ENCODE assay signal across 30 cellular contexts in genomic region chr5:170641589-170642031, GRCh38.
"Had no signal": no experiment of that assay in that cellular context is flagged by ENCODE, and none has a peak within 500 bp of the region (broad histone marks: within the 10 kb centered on the region; RNA-seq: fewer than 3 reads in every experiment).

No MANE protein-coding gene starts in this region.

- H3K4me2 ChIP-seq: smooth muscle cell had no signal

- ATAC-seq: foreskin keratinocyte; heart right ventricle; left lobe of liver; naive thymus-derived CD4-positive, alpha-beta T cell; right lobe of liver; stimulated activated effector memory CD8-positive, alpha-beta T cell treated with anti-CD3 and anti-CD28 coated beads, Interleukin-12 subunit alpha, Interleukin-12 subunit beta, amount 100 ng/mL, for 72 hours; stimulated activated naive CD8-positive, alpha-beta T cell treated with anti-CD3 and anti-CD28 coated beads, Interleukin-15, Interleukin-2, amounts not matched to agents 100 U/mL and 50 U/mL, for 24 hours had no signal

- H3K9me3 Mint-ChIP-seq: dendritic cell treated with granulocyte-macrophage colony-stimulating factor and Interleukin-4, amounts not matched to agents 40 ng/mL and 50 ng/mL, for 4 days; naive thymus-derived CD4-positive, alpha-beta T cell; nephron progenitor cell; stimulated activated effector memory CD8-positive, alpha-beta T cell treated with anti-CD3 and anti-CD28 coated beads, Interleukin-12 subunit alpha, Interleukin-12 subunit beta, amount 100 ng/mL, for 72 hours; type B pancreatic cell had no signal

- DNase-seq: caudate nucleus; cerebellar nuclear complex; effector CD8-positive, alpha-beta T cell; foreskin keratinocyte; glutamatergic neuron; heart right ventricle; hypothalamus; immature natural killer cell; islet precursor cell; mesenchymal stem cell; midbrain; naive thymus-derived CD4-positive, alpha-beta T cell; nephron progenitor cell; right lobe of liver; stimulated activated CD4-positive, alpha-beta T cell treated with anti-CD3 and anti-CD28 coated beads, Interleukin-2, amount 100 ng/mL, for 24 hours; stimulated activated CD4-positive, alpha-beta T cell treated with anti-CD3 and anti-CD28 coated beads, Interleukin-4, amount 100 ng/mL, for 24 hours; stimulated activated naive CD8-positive, alpha-beta T cell treated with anti-CD3 and anti-CD28 coated beads, Interleukin-15, Interleukin-2, amounts not matched to agents 100 U/mL and 50 U/mL, for 24 hours; substantia nigra; testis had no signal

- H3K36me3 ChIP-seq: esophagus muscularis mucosa, heart right ventricle, right lobe of liver, tibial artery had no signal

- H3K4me3 Mint-ChIP-seq: dendritic cell treated with granulocyte-macrophage colony-stimulating factor and Interleukin-4, amounts not matched to agents 40 ng/mL and 50 ng/mL, for 4 days; immature natural killer cell; naive thymus-derived CD4-positive, alpha-beta T cell; nephron progenitor cell; stimulated activated effector memory CD8-positive, alpha-beta T cell treated with anti-CD3 and anti-CD28 coated beads, Interleukin-12 subunit alpha, Interleukin-12 subunit beta, amount 100 ng/mL, for 72 hours; type B pancreatic cell had no signal

- H3K9ac ChIP-seq: parathyroid adenoma had no signal

- H3K79me2 ChIP-seq: parathyroid adenoma had no signal

- H3K4me1 ChIP-seq: foreskin keratinocyte, right lobe of liver, testis, tibial artery had no signal

- H2AFZ ChIP-seq: parathyroid adenoma had no signal

- H3K27me3 ChIP-seq: right lobe of liver, testis had no signal

- H3K27ac Mint-ChIP-seq: dendritic cell treated with granulocyte-macrophage colony-stimulating factor and Interleukin-4, amounts not matched to agents 40 ng/mL and 50 ng/mL, for 4 days; immature natural killer cell; naive thymus-derived CD4-positive, alpha-beta T cell; nephron progenitor cell; progenitor cell of endocrine pancreas; stimulated activated effector memory CD8-positive, alpha-beta T cell treated with anti-CD3 and anti-CD28 coated beads, Interleukin-12 subunit alpha, Interleukin-12 subunit beta, amount 100 ng/mL, for 72 hours; type B pancreatic cell had no signal

- H3K9me3 ChIP-seq: esophagus muscularis mucosa, heart right ventricle, right lobe of liver, testis, tibial artery had no signal

- H3K36me3 Mint-ChIP-seq: immature natural killer cell; naive thymus-derived CD4-positive, alpha-beta T cell; stimulated activated effector memory CD8-positive, alpha-beta T cell treated with anti-CD3 and anti-CD28 coated beads, Interleukin-12 subunit alpha, Interleukin-12 subunit beta, amount 100 ng/mL, for 72 hours; type B pancreatic cell had no signal

- H3K27ac ChIP-seq: esophagus muscularis mucosa, foreskin keratinocyte, heart right ventricle, parathyroid adenoma, right lobe of liver, testis, tibial artery had no signal

- FAIRE-seq: colon, endothelial cell of umbilical vein had no signal

- H3K4me3 ChIP-seq: esophagus muscularis mucosa, heart right ventricle, right lobe of liver, smooth muscle cell, testis, tibial artery had no signal

- H3K4me1 Mint-ChIP-seq: immature natural killer cell had no signal
